In the genomic region with DNA sequence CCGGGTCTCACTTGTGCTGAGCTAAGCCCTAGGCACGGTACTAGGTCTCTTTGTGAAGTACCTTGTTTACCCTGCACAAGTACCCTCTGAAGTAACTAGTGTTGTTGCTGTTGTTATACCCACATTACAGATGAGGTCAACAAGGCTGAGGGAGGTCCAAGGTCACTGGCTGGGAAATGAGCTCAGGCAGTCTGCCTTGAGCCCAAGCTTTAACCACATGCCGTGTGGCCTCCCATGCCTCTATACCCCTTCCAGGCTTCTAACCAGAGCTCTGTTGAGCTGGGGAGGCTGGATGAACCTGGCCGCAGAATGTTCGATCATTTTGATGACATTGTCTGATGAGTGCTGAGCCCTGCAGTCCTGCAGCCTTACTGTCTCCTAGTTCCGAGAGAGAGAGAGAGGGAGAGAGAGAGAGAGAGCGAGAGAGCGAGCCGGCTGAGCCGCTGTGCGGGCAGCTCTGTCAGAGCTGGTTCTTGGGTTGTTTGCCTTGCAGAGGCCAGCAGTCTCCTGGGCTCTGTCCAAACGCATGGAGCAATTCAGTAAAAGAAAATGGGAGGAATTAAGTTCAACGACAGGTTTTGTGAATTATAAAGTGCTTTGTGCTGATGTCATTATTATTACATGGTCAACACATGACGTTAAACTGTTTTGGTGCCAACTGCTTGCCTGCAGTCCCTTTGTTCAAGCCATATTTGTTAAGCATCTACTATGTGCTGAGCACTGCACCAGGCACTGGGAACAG, we compare ENCODE assay signal across 1 cellular context.
TF ChIP-seq lines count a peak whose summit lies in the region.

No MANE protein-coding gene starts in this region.

TF ChIP-seq in SK-N-SH, 30 proteins besides CTCF, POLR2A, EP300 and RAD21 (continued from another document):
- TF ChIP-seq NFIC (IDR thresholded peaks at IDR 0.05; ENCODE audit: borderline replicate concordance) (no peak), RCOR1 (IDR thresholded peaks at IDR 0.05; ENCODE audit: low read length) (no peak), MXI1 (IDR thresholded peaks at IDR 0.05; ENCODE audit: low read depth, low read length) (no peak), FOXM1 (IDR thresholded peaks at IDR 0.05; ENCODE audit: low read depth) (no peak), SIN3A (IDR thresholded peaks at IDR 0.05; ENCODE audit: borderline replicate concordance, low read depth, low read length) (no peak), CHD2 (IDR thresholded peaks at IDR 0.05; ENCODE audit: low read length, partially characterized antibody) (no peak), POLR2AphosphoS5 (IDR thresholded peaks at IDR 0.05; ENCODE audit: low read depth, low read length) (no peak)
- TF ChIP-seq, protein P1, sequence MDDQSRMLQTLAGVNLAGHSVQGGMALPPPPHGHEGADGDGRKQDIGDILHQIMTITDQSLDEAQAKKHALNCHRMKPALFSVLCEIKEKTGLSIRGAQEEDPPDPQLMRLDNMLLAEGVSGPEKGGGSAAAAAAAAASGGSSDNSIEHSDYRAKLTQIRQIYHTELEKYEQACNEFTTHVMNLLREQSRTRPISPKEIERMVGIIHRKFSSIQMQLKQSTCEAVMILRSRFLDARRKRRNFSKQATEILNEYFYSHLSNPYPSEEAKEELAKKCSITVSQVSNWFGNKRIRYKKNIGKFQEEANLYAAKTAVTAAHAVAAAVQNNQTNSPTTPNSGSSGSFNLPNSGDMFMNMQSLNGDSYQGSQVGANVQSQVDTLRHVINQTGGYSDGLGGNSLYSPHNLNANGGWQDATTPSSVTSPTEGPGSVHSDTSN (IDR thresholded peaks at IDR 0.05): no peak
